1 cellular context compared by ENCODE assay signal in genomic region chr2:30165050-30165520, GRCh38.
TF ChIP-seq lines count a peak whose summit lies in the region.

No MANE protein-coding gene starts in this region.

TF ChIP-seq in HEK293, 187 proteins besides CTCF, POLR2A, EP300 and RAD21 (continued from another document):
- TF ChIP-seq ZNF362 (tag by site-specific recombination; IDR thresholded peaks at IDR 0.05) (peak; percentile 91), ZNF133 (tag by site-specific recombination; IDR thresholded peaks at IDR 0.05) (no peak), ZNF488 (tag by site-specific recombination; IDR thresholded peaks at IDR 0.05) (no peak)
